8 cellular contexts compared by ENCODE assay signal in the genomic region with DNA sequence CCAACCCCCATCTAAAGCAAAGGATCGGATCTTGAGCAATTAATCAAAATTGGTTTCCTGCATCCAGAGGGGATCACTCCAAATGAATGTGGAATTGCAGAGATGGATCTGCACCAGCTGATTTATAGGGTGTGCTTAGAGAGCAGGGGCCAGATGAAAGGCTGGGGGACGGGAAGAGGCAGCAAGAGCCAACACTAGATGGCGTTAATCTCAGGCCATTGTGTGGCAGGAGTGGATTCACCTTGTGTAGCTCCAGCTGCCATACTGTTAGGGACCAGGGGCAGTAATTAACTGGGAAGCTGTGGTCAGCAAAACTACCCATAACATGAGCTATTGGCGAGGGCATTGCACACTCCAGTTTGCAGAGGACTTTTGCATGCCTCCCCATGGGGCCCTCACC. TPM values are rescaled to one million over a fixed set of nuclear protein-coding genes. Genes with fewer than 3 reads are reported as not detected.
DNase-seq lines count a peak whose midpoint lies in the region; ATAC-seq and TF ChIP-seq lines count a peak whose summit lies in the region.

No MANE protein-coding gene starts in this region.

- no TSS peak for BruUV-seq in PC-3 (replicated peaks; lab: Mats Ljungman, UMichigan)

- H3K9me2 ChIP-seq in PC-3 (replicated peaks; ENCODE audit: low read length), result no peaks in the 10 kb centered on the region

- H3K9me3 Mint-ChIP-seq in activated T-helper 1 cell treated with anti-CD3 and anti-CD28 coated beads, Interleukin-12 subunit alpha, Interleukin-12 subunit beta, Interleukin-2, Interleukin-4 antibody, amounts not matched to agents 30 ng/mL and 10 ng/mL and 1 ng/mL, durations not matched to agents 14 hours and 24 hours and 36 hours, result no peaks in the 10 kb centered on the region

- POLR2A ChIA-PET in PC-3 (lab: Charles Lee; ENCODE audit: unreplicated experiment), result interaction anchor here (0.9 kb wide), 1 partner anchor 9 kb away, joined by 3 read pairs; no protein-coding TSS in a partner anchor

- H3K27me3 Mint-ChIP-seq in activated T-helper 1 cell treated with anti-CD3 and anti-CD28 coated beads, Interleukin-12 subunit alpha, Interleukin-12 subunit beta, Interleukin-2, Interleukin-4 antibody, amounts not matched to agents 30 ng/mL and 10 ng/mL and 1 ng/mL, durations not matched to agents 14 hours and 24 hours and 36 hours (ENCODE audit: insufficient read depth), result peaks cover 20% of the 10 kb centered on the region

- H3K27ac Mint-ChIP-seq in activated T-helper 1 cell treated with anti-CD3 and anti-CD28 coated beads, Interleukin-12 subunit alpha, Interleukin-12 subunit beta, Interleukin-2, Interleukin-4 antibody, amounts not matched to agents 30 ng/mL and 10 ng/mL and 1 ng/mL, durations not matched to agents 14 hours and 24 hours and 36 hours, result no peak overlapping the region

- peak; percentile 94 for TF ChIP-seq CTCF in PC-3 (conservative IDR thresholded peaks at IDR 0.05; ENCODE audit: low read depth, low read length)
- peak; percentile 71 for TF ChIP-seq CTCF in fibroblast of pulmonary artery (IDR thresholded peaks at IDR 0.05; ENCODE audit: low read length, missing control alignments)

- no peaks in the 10 kb centered on the region for H3K9me3 ChIP-seq in PC-3 (ENCODE audit: low read length)

- no peaks in the 10 kb centered on the region for H3K27me3 ChIP-seq in PC-3 (ENCODE audit: low read length)

- H3K4me3 ChIP-seq in PC-3 (ENCODE audit: low read length) (no peak overlapping the region), fibroblast of pulmonary artery (replicated peaks; ENCODE audit: low read depth, low read length) (no peak overlapping the region)

- no peaks in the 10 kb centered on the region for H3K36me3 ChIP-seq in PC-3 (ENCODE audit: low read depth, low read length)

- ATAC-seq in PC-3, result peak; percentile 86
- ATAC-seq in HG02610 (IDR thresholded peaks at IDR 0.05; ENCODE audit: unreplicated experiment), result no peak
- ATAC-seq in HG03520 (IDR thresholded peaks at IDR 0.05; ENCODE audit: unreplicated experiment), result no peak

- CTCF ChIA-PET in PC-3 (lab: Charles Lee), result interaction anchor here (0.6 to 0.9 kb wide), 2 partner anchors 14 to 108 kb away, joined by 3 to 6 read pairs; no protein-coding TSS in a partner anchor

- H3K4me3 Mint-ChIP-seq in activated T-helper 1 cell treated with anti-CD3 and anti-CD28 coated beads, Interleukin-12 subunit alpha, Interleukin-12 subunit beta, Interleukin-2, Interleukin-4 antibody, amounts not matched to agents 30 ng/mL and 10 ng/mL and 1 ng/mL, durations not matched to agents 14 hours and 24 hours and 36 hours, result no peak overlapping the region

- no peak overlapping the region for H3K27ac ChIP-seq in PC-3 (ENCODE audit: low read length)

- H2AFZ ChIP-seq in PC-3 (ENCODE audit: low read length), result no peak overlapping the region

- no peaks in the 10 kb centered on the region for H3K36me3 Mint-ChIP-seq in activated T-helper 1 cell treated with anti-CD3 and anti-CD28 coated beads, Interleukin-12 subunit alpha, Interleukin-12 subunit beta, Interleukin-2, Interleukin-4 antibody, amounts not matched to agents 30 ng/mL and 10 ng/mL and 1 ng/mL, durations not matched to agents 14 hours and 24 hours and 36 hours (ENCODE audit: low read depth)

- no peaks in the 10 kb centered on the region for H3K79me2 ChIP-seq in PC-3 (ENCODE audit: low read length)

- H3K4me2 ChIP-seq in PC-3 (ENCODE audit: low read length), result no peak overlapping the region

- H3K4me1 Mint-ChIP-seq in activated T-helper 1 cell treated with anti-CD3 and anti-CD28 coated beads, Interleukin-12 subunit alpha, Interleukin-12 subunit beta, Interleukin-2, Interleukin-4 antibody, amounts not matched to agents 30 ng/mL and 10 ng/mL and 1 ng/mL, durations not matched to agents 14 hours and 24 hours and 36 hours (ENCODE audit: low read depth), result peaks cover 5% of the 10 kb centered on the region

- DNase-seq in DMS153 treated with DMSO at 0.1 percent for 48 hours (lab: John Stamatoyannopoulos, UW; ENCODE audit: unreplicated experiment) (peak; percentile 38), HT-29 (ENCODE audit: low spot score) (peak; percentile 82), PC-3 (peak; percentile 71), fibroblast of pulmonary artery (ENCODE audit: low read depth) (peak; percentile 44)
- no peak for DNase-seq in activated naive CD4-positive, alpha-beta T cell (lab: John Stamatoyannopoulos, UW)
- DNase-seq in activated T-helper 1 cell treated with anti-CD3 and anti-CD28 coated beads, Interleukin-12 subunit alpha, Interleukin-12 subunit beta, Interleukin-2, Interleukin-4 antibody, amounts not matched to agents 30 ng/mL and 10 ng/mL and 1 ng/mL, durations not matched to agents 14 hours and 24 hours and 36 hours (ENCODE audit: low spot score), result no peak

- H4K20me1 ChIP-seq in PC-3 (ENCODE audit: low read length), result no peaks in the 10 kb centered on the region

- H3F3A ChIP-seq in PC-3 (ENCODE audit: low read length, unreplicated experiment), result no peaks in the 10 kb centered on the region

- H3K4me1 ChIP-seq in PC-3 (ENCODE audit: insufficient read depth, low read length), result peaks cover 8% of the 10 kb centered on the region

- intact Hi-C loops in PC-3 (cut with micrococcal nuclease), result no loop called here
- intact Hi-C loops in activated T-helper 1 cell treated with anti-CD3 and anti-CD28 coated beads, Interleukin-12 subunit alpha, Interleukin-12 subunit beta, Interleukin-2, Interleukin-4 antibody, amounts not matched to agents 30 ng/mL and 10 ng/mL and 1 ng/mL, durations not matched to agents 14 hours and 24 hours and 36 hours (cut with micrococcal nuclease), result no loop called here

- no peak overlapping the region for H3K9ac ChIP-seq in PC-3 (ENCODE audit: low read length)

RNA-seq across cellular contexts. Expression of gene SERPINH1, which starts 35.6 kb away (rescaled TPM):
- total RNA-seq in HT-29 (2014; rRNA removed; shearing (Covaris generic)), result 138 and 141 TPM in 2 replicates
- total RNA-seq in PC-3 (2014; rRNA removed), result 117 and 121 TPM in 2 replicates
- 24.1 and 25.3 TPM in 2 replicates for total RNA-seq in activated T-helper 1 cell treated with anti-CD3 and anti-CD28 coated beads, Interleukin-12 subunit alpha, Interleukin-12 subunit beta, Interleukin-2, Interleukin-4 antibody, amounts not matched to agents 30 ng/mL and 10 ng/mL and 1 ng/mL, durations not matched to agents 14 hours and 24 hours and 36 hours

Comparison
In these comparisons a context has a peak if more than half of its experiments do, and no peak if none do; other contexts are left out.
1. DNase-seq: peak in DMS153 treated with DMSO at 0.1 percent for 48 hours (single experiment), HT-29 (single experiment), PC-3 (single experiment) and fibroblast of pulmonary artery (single experiment); none in activated naive CD4-positive, alpha-beta T cell (0 of 4) and activated T-helper 1 cell treated with anti-CD3 and anti-CD28 coated beads, Interleukin-12 subunit alpha, Interleukin-12 subunit beta, Interleukin-2, Interleukin-4 antibody, amounts not matched to agents 30 ng/mL and 10 ng/mL and 1 ng/mL, durations not matched to agents 14 hours and 24 hours and 36 hours (single experiment).